In genomic region chr11:68481579-68482240, GRCh38 we compare ENCODE assay signal across 25 cellular contexts. TPM values are rescaled to one million over a fixed set of nuclear protein-coding genes. Genes with fewer than 3 reads are reported as not detected.
A peak's percentile ranks its signal among the peaks of the same experiment; 100 is the strongest.
DNase-seq lines count a peak whose midpoint lies in the region; ATAC-seq, FAIRE-seq and TF ChIP-seq lines count a peak whose summit lies in the region.
"Had no signal": no experiment of that assay in that cellular context is flagged by ENCODE, and none has a peak within 500 bp of the region (broad histone marks: within the 10 kb centered on the region; RNA-seq: fewer than 3 reads in every experiment).

No MANE protein-coding gene starts in this region.

- H3K27me3 Mint-ChIP-seq in CD8-positive, alpha-beta memory T cell: no peaks in the 10 kb centered on the region

- peak overlapping the region; percentile 87 for H3K4ac ChIP-seq in trophoblast cell (ENCODE audit: low read depth, low read length)

- H3K36me3 Mint-ChIP-seq in CD8-positive, alpha-beta memory T cell: peaks cover 0 to 25% (median 5%) of the 10 kb centered on the region in 3 donors

- DNase-seq in DMS53 (lab: John Stamatoyannopoulos, UW) (peak; percentile 30), DMS53 treated with DMSO at 0.1 percent for 48 hours (lab: John Stamatoyannopoulos, UW; ENCODE audit: unreplicated experiment) (no peak), trophoblast cell (no peak), WERI-Rb-1 (no peak), body of pancreas (no peak), small intestine (no peak)
- DNase-seq in CD8-positive, alpha-beta memory T cell: no peak
- DNase-seq: activated CD4-positive, alpha-beta T cell treated with anti-CD3 and anti-CD28 coated beads for 48 hours; activated CD8-positive, alpha-beta memory T cell treated with anti-CD3 and anti-CD28 coated beads, Interleukin-2, amount 50 U/mL, for 48 hours; activated gamma-delta T cell treated with Interleukin-2 at 50 U/mL for 16 hours; colonic mucosa; MV-4-11; NCI-H2081 treated with DMSO at 0.1 percent for 48 hours; NCI-H82; SK-N-SH; stimulated activated CD4-positive, alpha-beta T cell treated with anti-CD3 and anti-CD28 coated beads, Interleukin-2, amount 100 ng/mL, for 48 hours; substantia nigra had no signal

- H3K4me3 Mint-ChIP-seq in CD8-positive, alpha-beta memory T cell: peak overlapping the region in 6 of 7 donors; percentile 6 to 38 (median 22)

- H3K36me3 ChIP-seq in CD8-positive, alpha-beta memory T cell (ENCODE audit: insufficient read depth, low read length): no peaks in the 10 kb centered on the region
- no peaks in the 10 kb centered on the region for H3K36me3 ChIP-seq in gastroesophageal sphincter
- H3K36me3 ChIP-seq in trophoblast cell (ENCODE audit: control insufficient read depth in 1 of 2, insufficient read depth in 2 of 2, low read length in 2 of 2): peaks cover 2 to 4% of the 10 kb centered on the region in 2 experiments
- peaks cover 14% of the 10 kb centered on the region for H3K36me3 ChIP-seq in WERI-Rb-1
- H3K36me3 ChIP-seq in body of pancreas (replicated peaks in 1 of 2; ENCODE audit: insufficient read depth in 1 of 2, low read depth in 2 of 2): no peaks in the 10 kb centered on the region
- H3K36me3 ChIP-seq in small intestine (ENCODE audit: control insufficient read depth in 2 of 2, insufficient read depth in 2 of 2, low read length in 2 of 2): no peaks in the 10 kb centered on the region
- H3K36me3 ChIP-seq: colonic mucosa had no signal

- H2AFZ ChIP-seq in trophoblast cell (ENCODE audit: insufficient read depth, low read length, poor library complexity): no peak overlapping the region
- H2AFZ ChIP-seq: parathyroid adenoma had no signal

- no peaks in the 10 kb centered on the region for H3K9me3 ChIP-seq in CD8-positive, alpha-beta memory T cell (ENCODE audit: low read length)
- H3K9me3 ChIP-seq in gastroesophageal sphincter (peaks cover 0 to 4% (median 0%) of the 10 kb centered on the region in 3 donors), trophoblast cell (ENCODE audit: insufficient read depth, low read depth, low read length) (no peaks in the 10 kb centered on the region), WERI-Rb-1 (ENCODE audit: severe bottlenecking) (no peaks in the 10 kb centered on the region), body of pancreas (no peaks in the 10 kb centered on the region), small intestine (ENCODE audit: control insufficient read depth, low read depth) (no peaks in the 10 kb centered on the region)
- H3K9me3 ChIP-seq: colonic mucosa had no signal

- intact Hi-C loops in body of pancreas (cut with DNase I): no loop called here

- H3K4me2 ChIP-seq in trophoblast cell (ENCODE audit: low read length): no peak overlapping the region
- H3K4me2 ChIP-seq: SK-N-SH had no signal

- no peak overlapping the region for H3K4me3 ChIP-seq in CD8-positive, alpha-beta memory T cell (ENCODE audit: low read length)
- H3K4me3 ChIP-seq in gastroesophageal sphincter: no peak overlapping the region
- no peak overlapping the region for H3K4me3 ChIP-seq in trophoblast cell (ENCODE audit: low read depth, low read length)
- no peak overlapping the region for H3K4me3 ChIP-seq in WERI-Rb-1 (ENCODE audit: low read depth, low read length)
- H3K4me3 ChIP-seq in body of pancreas: no peak overlapping the region
- no peak overlapping the region for H3K4me3 ChIP-seq in small intestine (ENCODE audit: low read depth in 1 of 2, low read length in 2 of 2)
- H3K4me3 ChIP-seq: colonic mucosa, HAP-1 had no signal

- no peak overlapping the region for H4K91ac ChIP-seq in trophoblast cell (ENCODE audit: low read depth, low read length)

- 62 to 74% methylated on average over 4 to 5 of the region's 6 CpGs for WGBS in gastroesophageal sphincter (ENCODE audit: low coverage in 1 of 2), 2 donors
- WGBS in trophoblast cell (ENCODE audit: extremely low coverage, insufficient coverage, insufficient read length): no CpG with 5 or more reads among the region's 6 CpGs
- WGBS in body of pancreas, 2 donors: 37 to 40% methylated on average over 6 of the region's 6 CpGs
- WGBS in small intestine, 3 donors: 54 to 75% (median 67%) methylated on average over 6 of the region's 6 CpGs

- no peak overlapping the region for H3K14ac ChIP-seq in trophoblast cell (ENCODE audit: low read length)

- no peak overlapping the region for H3K27ac ChIP-seq in CD8-positive, alpha-beta memory T cell (ENCODE audit: low read depth, low read length)
- H3K27ac ChIP-seq in gastroesophageal sphincter (peak overlapping the region; percentile 18 to 76 (median 52)), trophoblast cell (ENCODE audit: low read depth, low read length) (no peak overlapping the region), WERI-Rb-1 (no peak overlapping the region), body of pancreas (peak overlapping the region in 2 of 4 donors; percentile 1 to 20), small intestine (ENCODE audit: low read depth in 1 of 2, low read length in 1 of 2) (no peak overlapping the region)
- H3K27ac ChIP-seq: 22Rv1, colonic mucosa, HL-60, parathyroid adenoma had no signal

- no peaks in the 10 kb centered on the region for H3K9me3 Mint-ChIP-seq in CD8-positive, alpha-beta memory T cell

- peaks cover 56% of the 10 kb centered on the region for H3K4me1 ChIP-seq in CD8-positive, alpha-beta memory T cell (ENCODE audit: insufficient read depth, low read length)
- H3K4me1 ChIP-seq in gastroesophageal sphincter: peaks cover 15 to 62% (median 21%) of the 10 kb centered on the region in 3 donors
- no peaks in the 10 kb centered on the region for H3K4me1 ChIP-seq in trophoblast cell (ENCODE audit: control insufficient read depth in 1 of 2, insufficient read depth in 2 of 2, low read length in 2 of 2)
- peaks cover 29% of the 10 kb centered on the region for H3K4me1 ChIP-seq in body of pancreas
- H3K4me1 ChIP-seq in small intestine (ENCODE audit: control insufficient read depth in 2 of 2, insufficient read depth in 1 of 2, low read depth in 1 of 2, low read length in 1 of 2): peaks cover 3 to 5% of the 10 kb centered on the region in 2 donors
- H3K4me1 ChIP-seq: parathyroid adenoma had no signal

- ATAC-seq in gastroesophageal sphincter (no peak), body of pancreas (no peak)

- TF ChIP-seq CTCF in gastroesophageal sphincter (IDR thresholded peaks at IDR 0.05) (no peak), WERI-Rb-1 (IDR thresholded peaks at IDR 0.05; ENCODE audit: low read depth, low read length) (no peak), body of pancreas (IDR thresholded peaks at IDR 0.05) (no peak)

- TF ChIP-seq EP300 in gastroesophageal sphincter (IDR thresholded peaks at IDR 0.05): no peak

- peaks cover 22% of the 10 kb centered on the region for H3K79me2 ChIP-seq in trophoblast cell (ENCODE audit: control insufficient read depth, insufficient read depth, low read length, poor library complexity)

- H3K4me1 Mint-ChIP-seq in CD8-positive, alpha-beta memory T cell: peaks cover 74 to 98% (median 96%) of the 10 kb centered on the region in 3 donors

- H4K8ac ChIP-seq in trophoblast cell (ENCODE audit: low read depth, low read length): no peak overlapping the region

- H2BK120ac ChIP-seq in trophoblast cell (ENCODE audit: insufficient read depth, low read length, poor library complexity): no peak overlapping the region

- H2BK5ac ChIP-seq in trophoblast cell (ENCODE audit: low read depth, low read length, poor library complexity): no peak overlapping the region

- H2AK5ac ChIP-seq in trophoblast cell (ENCODE audit: low read length): no peak overlapping the region

- POLR2A ChIA-PET in CD8-positive, alpha-beta memory T cell (lab: Charles Lee): no interaction called here

- no peak for TF ChIP-seq POLR2A in gastroesophageal sphincter (IDR thresholded peaks at IDR 0.05)
- no peak for TF ChIP-seq POLR2A in body of pancreas (IDR thresholded peaks at IDR 0.05)

- no peaks in the 10 kb centered on the region for H3K79me1 ChIP-seq in trophoblast cell (ENCODE audit: low read length)

- H2BK12ac ChIP-seq in trophoblast cell (ENCODE audit: low read length): no peak overlapping the region

- no peak overlapping the region for H3K23ac ChIP-seq in trophoblast cell (ENCODE audit: low read length)

- H3K18ac ChIP-seq in trophoblast cell (ENCODE audit: low read length): no peak overlapping the region

- no peaks in the 10 kb centered on the region for H3K27me3 ChIP-seq in CD8-positive, alpha-beta memory T cell (ENCODE audit: insufficient read depth, low read length, poor library complexity, severe bottlenecking)
- H3K27me3 ChIP-seq in gastroesophageal sphincter (no peaks in the 10 kb centered on the region), trophoblast cell (ENCODE audit: insufficient read depth, low read length) (no peaks in the 10 kb centered on the region), WERI-Rb-1 (ENCODE audit: insufficient read depth, low read depth, severe bottlenecking) (no peaks in the 10 kb centered on the region), body of pancreas (no peaks in the 10 kb centered on the region), small intestine (ENCODE audit: control insufficient read depth in 2 of 2, insufficient read depth in 2 of 2, low read length in 2 of 2) (no peaks in the 10 kb centered on the region)
- H3K27me3 ChIP-seq: colonic mucosa had no signal

- FAIRE-seq in small intestine (lab: Jason Lieb, UNC): no peak
- FAIRE-seq: frontal cortex, G401.6, GM12891 had no signal

- peak overlapping the region in 4 of 8 donors; percentile 8 to 68 (median 55) for H3K27ac Mint-ChIP-seq in CD8-positive, alpha-beta memory T cell

- CTCF ChIA-PET in CD8-positive, alpha-beta memory T cell (lab: Charles Lee): no interaction called here

- no peak overlapping the region for H3K9ac ChIP-seq in trophoblast cell (ENCODE audit: low read length)
- H3K9ac ChIP-seq: parathyroid adenoma, SK-N-SH had no signal

- H4K12ac ChIP-seq in trophoblast cell (ENCODE audit: low read depth, low read length): no peak overlapping the region

RNA-seq across cellular contexts. Expression of gene PPP6R3, which starts 21.2 kb away (rescaled TPM):
- 100 to 1,000 TPM; 118 to 119 TPM for total RNA-seq in CD8-positive, alpha-beta memory T cell
- polyA plus RNA-seq in CD8-positive, alpha-beta memory T cell: 49.3 TPM
- total RNA-seq in gastroesophageal sphincter (100 to 1,000 TPM; 128 to 164 (median 144) TPM), body of pancreas (10 to 100 TPM; 92.9 to 94.9 TPM)
- polyA plus RNA-seq in trophoblast cell (2013): 62.5 and 63.2 TPM in 2 replicates
- 10 to 100 TPM; 30.5 to 39.4 (median 38.7) TPM for polyA plus RNA-seq in small intestine

Comparison
In these comparisons a context has a peak if more than half of its experiments do, and no peak if none do; other contexts are left out.
1. H3K27ac ChIP-seq: peak in gastroesophageal sphincter (4 of 4); none in CD8-positive, alpha-beta memory T cell (single experiment), trophoblast cell (single experiment), WERI-Rb-1 (single experiment) and small intestine (0 of 2).